17 cellular contexts compared by ENCODE assay signal in genomic region chr7:898855-899681, GRCh38. TPM values are rescaled to one million over a fixed set of nuclear protein-coding genes. Genes with fewer than 3 reads are reported as not detected.
DNase-seq lines count a peak whose midpoint lies in the region; ATAC-seq, FAIRE-seq and TF ChIP-seq lines count a peak whose summit lies in the region.
"Had no signal": no experiment of that assay in that cellular context is flagged by ENCODE, and none has a peak within 500 bp of the region (broad histone marks: within the 10 kb centered on the region; RNA-seq: fewer than 3 reads in every experiment).

No MANE protein-coding gene starts in this region.

- H4K5ac ChIP-seq in H9 (ENCODE audit: insufficient read length, low read depth, low read length) = no peak overlapping the region

- H2BK5ac ChIP-seq in H9 (ENCODE audit: insufficient read length, low read length) = no peak overlapping the region

- H3K4me1 ChIP-seq in H9 (ENCODE audit: insufficient read depth, low read length) (no peaks in the 10 kb centered on the region), Panc1 (ENCODE audit: control insufficient read depth, insufficient read depth, low read length) (peaks cover 12% of the 10 kb centered on the region), HepG2 (ENCODE audit: insufficient read depth, low read length) (peaks cover 16% of the 10 kb centered on the region), A673 (ENCODE audit: insufficient read depth, low read length, poor library complexity, severe bottlenecking) (peaks cover 8% of the 10 kb centered on the region)

- no peak overlapping the region for H3K14ac ChIP-seq in H9 (ENCODE audit: insufficient read depth, low read length)

- no peaks in the 10 kb centered on the region for H3K23me2 ChIP-seq in H9 (ENCODE audit: insufficient read length, low read depth, low read length, poor library complexity, severe bottlenecking)

- H3K27ac ChIP-seq in H9 (ENCODE audit: insufficient read length, low read depth, low read length) = no peak overlapping the region
- no peak overlapping the region for H3K27ac ChIP-seq in Panc1 (ENCODE audit: low read length)
- H3K27ac ChIP-seq in HepG2 (ENCODE audit: extremely low read length, insufficient read depth, low read length) = no peak overlapping the region
- H3K27ac ChIP-seq in A673 (ENCODE audit: low read depth, low read length, poor library complexity, severe bottlenecking) = no peak overlapping the region

- no peak overlapping the region for H3K4me3 Mint-ChIP-seq in H9
- H3K4me3 Mint-ChIP-seq in stimulated activated naive B cell treated with anti-CD40 and anti-IgM and Interleukin-4, amounts not matched to agents 10 μg/mL and 1 μg/mL and 100 μg/mL, for 72 hours = peak overlapping the region; percentile 25 to 36
- H3K4me3 Mint-ChIP-seq: CD14-positive monocyte had no signal

- no peak overlapping the region for H4K8ac ChIP-seq in H9 (replicated peaks; ENCODE audit: insufficient read length, low read depth, low read length)

- H3K4ac ChIP-seq in H9 (ENCODE audit: low read depth, low read length) = no peak overlapping the region

- H3K9me3 ChIP-seq in H9 (ENCODE audit: control insufficient read depth, low read depth, low read length) (no peaks in the 10 kb centered on the region), Panc1 (ENCODE audit: control insufficient read depth, insufficient read depth, low read depth, low read length) (no peaks in the 10 kb centered on the region), HepG2 (ENCODE audit: low read length) (no peaks in the 10 kb centered on the region), A673 (ENCODE audit: low read depth, low read length, poor library complexity, severe bottlenecking) (no peaks in the 10 kb centered on the region)
- H3K9me3 ChIP-seq: HAP-1 had no signal

- intact Hi-C loops in Panc1 (cut with micrococcal nuclease; ENCODE audit: unreplicated experiment) (no loop called here), HepG2 (cut with micrococcal nuclease; ENCODE audit: unreplicated experiment) (no loop called here), A673 (cut with micrococcal nuclease; ENCODE audit: unreplicated experiment) (no loop called here)

- H3K36me3 ChIP-seq in Panc1 (ENCODE audit: control insufficient read depth, insufficient read depth, low read length) (peaks cover 3% of the 10 kb centered on the region; the same call in 1 of the 2 replicates), HepG2 (replicated peaks in 1 of 2; ENCODE audit: control insufficient read depth in 1 of 2, insufficient read depth in 2 of 2, low read length in 2 of 2) (peaks cover 12 to 28% of the 10 kb centered on the region in 2 experiments; a peak in 4 of 5 replicates), A673 (ENCODE audit: insufficient read depth, low read length, poor library complexity, severe bottlenecking) (peaks cover 10% of the 10 kb centered on the region)

- H2AFZ ChIP-seq in H9 (ENCODE audit: low read length) (no peak overlapping the region), HepG2 (ENCODE audit: low read length) (no peak overlapping the region)

- no peak overlapping the region for H3K56ac ChIP-seq in H9 (ENCODE audit: insufficient read length, low read depth, low read length)

- H3K4me1 Mint-ChIP-seq in H9 = peaks cover 2 to 3% of the 10 kb centered on the region in 2 experiments; a peak in 1 of 4 replicates
- H3K4me1 Mint-ChIP-seq in stimulated activated naive B cell treated with anti-CD40 and anti-IgM and Interleukin-4, amounts not matched to agents 10 μg/mL and 1 μg/mL and 100 μg/mL, for 72 hours = peaks cover 0 to 6% of the 10 kb centered on the region in 2 donors

- TF ChIP-seq EP300 in HepG2 (IDR thresholded peaks at IDR 0.05; ENCODE audit: low read depth in 2 of 2, low read length in 2 of 2) (no peak), HepG2 (CRISPR knock-in tag; IDR thresholded peaks at IDR 0.05; ENCODE audit: borderline replicate concordance) (no peak)

- H4K91ac ChIP-seq in H9 (ENCODE audit: insufficient read length, low read depth, low read length) = no peak overlapping the region

- ATAC-seq in Panc1 (peak; percentile 26), HepG2 (no peak), GM21381 (IDR thresholded peaks at IDR 0.05; ENCODE audit: unreplicated experiment) (no peak), GM21447 (IDR thresholded peaks at IDR 0.05; ENCODE audit: unreplicated experiment) (no peak)
- no peak for ATAC-seq in stimulated activated naive B cell treated with anti-CD40 and anti-IgM and Interleukin-4, amounts not matched to agents 10 μg/mL and 1 μg/mL and 100 μg/mL, for 72 hours (replicated peaks)

- TF ChIP-seq CTCF in H9 (conservative IDR thresholded peaks at IDR 0.05) = no peak
- TF ChIP-seq CTCF in Panc1 (IDR thresholded peaks at IDR 0.05) = no peak
- TF ChIP-seq CTCF in HepG2 (CRISPR knock-in tag; IDR thresholded peaks at IDR 0.05) = no peak
- no peak for TF ChIP-seq CTCF in A673 (conservative IDR thresholded peaks at IDR 0.05; ENCODE audit: low read depth, low read length)

- H4K20me1 ChIP-seq in H9 (ENCODE audit: control insufficient read depth, insufficient read depth, insufficient read length) (no peaks in the 10 kb centered on the region), HepG2 (ENCODE audit: insufficient read depth, low read length) (no peaks in the 10 kb centered on the region)

- H2BK120ac ChIP-seq in H9 (ENCODE audit: low read depth, low read length, poor library complexity, severe bottlenecking) = no peak overlapping the region

- POLR2A ChIA-PET in Panc1 (lab: Charles Lee) = no interaction called here
- POLR2A ChIA-PET in HepG2 (lab: Yijun Ruan, JAX) = no interaction called here
- POLR2A ChIA-PET in A673 (lab: Charles Lee; ENCODE audit: low non-redundant PET) = no interaction called here

- no peak overlapping the region for H3K23ac ChIP-seq in H9 (ENCODE audit: insufficient read length, low read depth, low read length)

- no CpG with 5 or more reads among the region's 54 CpGs for WGBS in H9 (ENCODE audit: extremely low coverage, insufficient read length, low lambda C conversion rate)
- WGBS in HepG2 (ENCODE audit: low lambda C conversion rate) = 96% methylated on average over 17 of the region's 54 CpGs

- CTCF ChIA-PET in Panc1 (lab: Charles Lee) (no interaction called here), HepG2 (lab: Yijun Ruan, JAX; ENCODE audit: low intra/inter-chr PET ratio, low total read pairs) (no interaction called here), A673 (lab: Charles Lee) (no interaction called here)

- H2BK20ac ChIP-seq in H9 (ENCODE audit: low read depth, low read length, poor library complexity, severe bottlenecking) = no peak overlapping the region

- H3K79me1 ChIP-seq in H9 (ENCODE audit: insufficient read depth, low read depth, low read length, poor library complexity, severe bottlenecking) = no peaks in the 10 kb centered on the region

- in situ Hi-C loops in Panc1 (cut with HindIII; ENCODE audit: low pct_unique_long_range_greater_than_20kb, low sequenced_read_pairs) = no loop called here
- in situ Hi-C loops in HepG2 (cut with HindIII; ENCODE audit: extremely low pct_ligation_motif_present, low pct_unique_long_range_greater_than_20kb) = no loop called here

- H3K27ac Mint-ChIP-seq in H9 = peak overlapping the region in 1 of 3 experiments; percentile 44; a peak in 1 of 7 replicates
- no peak overlapping the region for H3K27ac Mint-ChIP-seq in stimulated activated naive B cell treated with anti-CD40 and anti-IgM and Interleukin-4, amounts not matched to agents 10 μg/mL and 1 μg/mL and 100 μg/mL, for 72 hours

- H3T11ph ChIP-seq in H9 (ENCODE audit: low read length) = no peak overlapping the region

- H3K4me2 ChIP-seq in H9 (ENCODE audit: insufficient read depth, insufficient read length, low read length) = no peak overlapping the region
- H3K4me2 ChIP-seq in HepG2 (ENCODE audit: low read depth, low read length) = no peak overlapping the region

- no peak overlapping the region for H2BK12ac ChIP-seq in H9 (ENCODE audit: insufficient read length, low read depth, low read length)

- H3K18ac ChIP-seq in H9 (ENCODE audit: insufficient read length, low read depth, low read length) = no peak overlapping the region

- no peak for TF ChIP-seq POLR2A in HepG2 (IDR thresholded peaks at IDR 0.05; ENCODE audit: insufficient read depth in 1 of 2, low read depth in 2 of 2, low read length in 2 of 2)

- H3K9me3 Mint-ChIP-seq in H9 = no peaks in the 10 kb centered on the region
- H3K9me3 Mint-ChIP-seq in stimulated activated naive B cell treated with anti-CD40 and anti-IgM and Interleukin-4, amounts not matched to agents 10 μg/mL and 1 μg/mL and 100 μg/mL, for 72 hours = no peaks in the 10 kb centered on the region

- no peak for TF ChIP-seq RAD21 in HepG2 (CRISPR knock-in tag; IDR thresholded peaks at IDR 0.05)

- H3K4me3 ChIP-seq in Panc1 (ENCODE audit: low read depth in 2 of 2, low read length in 2 of 2) (no peak overlapping the region), HepG2 (replicated peaks in 1 of 3; ENCODE audit: insufficient read depth in 1 of 3, low read depth in 2 of 3, low read length in 3 of 3) (no peak overlapping the region), A673 (ENCODE audit: low read depth, low read length, poor library complexity, severe bottlenecking) (no peak overlapping the region)
- H3K4me3 ChIP-seq: HAP-1 had no signal

- H3K27me3 Mint-ChIP-seq in H9 (ENCODE audit: low read depth) = peaks cover 6% of the 10 kb centered on the region
- peaks cover 9 to 11% of the 10 kb centered on the region in 2 donors for H3K27me3 Mint-ChIP-seq in stimulated activated naive B cell treated with anti-CD40 and anti-IgM and Interleukin-4, amounts not matched to agents 10 μg/mL and 1 μg/mL and 100 μg/mL, for 72 hours

- H2BK15ac ChIP-seq in H9 (ENCODE audit: low read depth, low read length) = no peak overlapping the region

- no peaks in the 10 kb centered on the region for H3K27me3 ChIP-seq in H9 (ENCODE audit: insufficient read depth, low read length)
- H3K27me3 ChIP-seq in Panc1 (ENCODE audit: control insufficient read depth, insufficient read depth, low read length) = no peaks in the 10 kb centered on the region
- no peaks in the 10 kb centered on the region for H3K27me3 ChIP-seq in HepG2 (ENCODE audit: control insufficient read depth in 1 of 2, insufficient read depth in 2 of 2, low read length in 2 of 2)
- H3K27me3 ChIP-seq in A673 (replicated peaks; ENCODE audit: insufficient read depth, low read depth, low read length, poor library complexity) = no peaks in the 10 kb centered on the region

- BruUV-seq in Panc1 (replicated peaks; lab: Mats Ljungman, UMichigan) (no TSS peak), HepG2 (replicated peaks; lab: Mats Ljungman, UMichigan) (no TSS peak), A673 (replicated peaks; lab: Mats Ljungman, UMichigan) (no TSS peak)

- H3K9ac ChIP-seq in H9 (ENCODE audit: extremely low read depth, insufficient read length, low read length) (no peak overlapping the region), HepG2 (ENCODE audit: insufficient read depth, low read depth, low read length) (no peak overlapping the region)

- FAIRE-seq in HepG2 (lab: Jason Lieb, UNC) = no peak

- H3K79me2 ChIP-seq in H9 (ENCODE audit: insufficient read depth, low read length) = no peaks in the 10 kb centered on the region
- H3K79me2 ChIP-seq in HepG2 (ENCODE audit: insufficient read depth, low read length) = no peaks in the 10 kb centered on the region

- DNase-seq in H9 = peak; percentile 55
- no peak for DNase-seq in Panc1 (ENCODE audit: low read depth, low spot score)
- DNase-seq in HepG2 (ENCODE audit: low spot score) = no peak
- DNase-seq in stimulated activated naive B cell treated with anti-CD40 and anti-IgM and Interleukin-4, amounts not matched to agents 10 μg/mL and 1 μg/mL and 100 μg/mL, for 72 hours = no peak
- no peak for DNase-seq in A673 (ENCODE audit: low spot score)
- DNase-seq: DMS 273 treated with DMSO at 0.1 percent for 48 hours, DND-41, KBM-7, NCI-H1694 treated with DMSO at 0.1 percent for 48 hours, NCI-H2107, NCI-H510A, NCI-H748 treated with DMSO at 0.1 percent for 48 hours, SIG-M5 had no signal

- peaks cover 7 to 28% (median 26%) of the 10 kb centered on the region in 3 experiments for H3K36me3 Mint-ChIP-seq in H9 (ENCODE audit: insufficient read depth in 1 of 3, low read depth in 3 of 3)
- peaks cover 51 to 68% of the 10 kb centered on the region in 2 donors for H3K36me3 Mint-ChIP-seq in stimulated activated naive B cell treated with anti-CD40 and anti-IgM and Interleukin-4, amounts not matched to agents 10 μg/mL and 1 μg/mL and 100 μg/mL, for 72 hours

- H2AK5ac ChIP-seq in H9 (ENCODE audit: insufficient read length, low read length) = no peak overlapping the region

RNA-seq across cellular contexts. Expression of gene GET4, which starts 22.7 kb away (rescaled TPM):
- 70.2 and 75.1 TPM in 2 replicates for total RNA-seq in H9 (2021)
- 90.9 TPM for total RNA-seq in Panc1 (2021; ENCODE audit: unreplicated experiment)
- 99.5 TPM for polyA plus RNA-seq in Panc1 (2012; ENCODE audit: insufficient read length)
- 28.2 and 31.6 TPM in 2 replicates for total RNA-seq in HepG2 (2016; rRNA removed; fragmentation: Illumina TruSeq; extraction: Trizol)
- 7.8 and 8.0 TPM in 2 replicates for total RNA-seq in HepG2 (2016; cell fraction: cytosol; rRNA removed; fragmentation: Illumina TruSeq; extraction: Trizol; ENCODE audit: low read depth)
- total RNA-seq in HepG2 (2016; cell fraction: insoluble cytoplasmic fraction; rRNA removed; fragmentation: Illumina TruSeq; extraction: Trizol) = 27.8 and 31.5 TPM in 2 replicates
- 18.9 and 22.1 TPM in 2 replicates for total RNA-seq in HepG2 (2016; cell fraction: membrane; rRNA removed; fragmentation: Illumina TruSeq; extraction: Trizol)
- total RNA-seq in HepG2 (2016; cell fraction: nucleus; rRNA removed; fragmentation: Illumina TruSeq; extraction: Trizol) = 26.6 and 28.2 TPM in 2 replicates
- 35.2 and 44.4 TPM in 2 replicates for polyA plus RNA-seq in HepG2 (2011; rRNA removed)
- polyA plus RNA-seq in HepG2 (2011; cell fraction: cytosol; rRNA removed) = 32.6 and 49.3 TPM in 2 replicates
- 186 and 201 TPM in 2 replicates for polyA plus RNA-seq in HepG2 (2011; cell fraction: nucleus; rRNA removed)
- polyA plus RNA-seq in HepG2 (2012) = 33.0 and 39.4 TPM in 2 replicates
- 13.8 and 16.4 TPM in 2 replicates for polyA plus RNA-seq in HepG2 (2016; cell fraction: cytosol; fragmentation: Illumina TruSeq; extraction: Trizol; ENCODE audit: low read depth)
- polyA plus RNA-seq in HepG2 (2016; cell fraction: insoluble cytoplasmic fraction; fragmentation: Illumina TruSeq; extraction: Trizol; ENCODE audit: low read depth) = 49.1 and 51.2 TPM in 2 replicates
- polyA plus RNA-seq in HepG2 (2016; cell fraction: membrane; fragmentation: Illumina TruSeq; extraction: Trizol; ENCODE audit: low read depth) = 21.9 and 26.3 TPM in 2 replicates
- 111 and 112 TPM in 2 replicates for polyA plus RNA-seq in HepG2 (2016; cell fraction: nucleus; fragmentation: Illumina TruSeq; extraction: Trizol; ENCODE audit: insufficient read depth, low read depth)
- polyA minus RNA-seq in HepG2 (2011; rRNA and poly(A)+ RNA removed; ENCODE audit: low replicate concordance) = 16.3 and 17.4 TPM in 2 replicates
- 9.7 and 12.6 TPM in 2 replicates for polyA minus RNA-seq in HepG2 (2011; cell fraction: cytosol; rRNA and poly(A)+ RNA removed)
- polyA minus RNA-seq in HepG2 (2011; cell fraction: nucleus; rRNA and poly(A)+ RNA removed) = 19.2 and 26.4 TPM in 2 replicates
- 49.7 and 51.9 TPM in 2 replicates for total RNA-seq in A673 (2021)

RNA-seq across cellular contexts. Expression of gene ADAP1, which starts 55.4 kb away (rescaled TPM):
- total RNA-seq in H9 (2021) (6.2 and 6.8 TPM in 2 replicates), Panc1 (2021; ENCODE audit: unreplicated experiment) (3.1 TPM), HepG2 (2016; rRNA removed; fragmentation: Illumina TruSeq; extraction: Trizol) (18.3 and 24.6 TPM in 2 replicates), A673 (2021) (16.4 and 18.6 TPM in 2 replicates)
- polyA plus RNA-seq in Panc1 (2012; ENCODE audit: insufficient read length) = 3.2 TPM
- total RNA-seq in HepG2 (2016; cell fraction: cytosol; rRNA removed; fragmentation: Illumina TruSeq; extraction: Trizol; ENCODE audit: low read depth) = 23.5 and 25.0 TPM in 2 replicates
- total RNA-seq in HepG2 (2016; cell fraction: insoluble cytoplasmic fraction; rRNA removed; fragmentation: Illumina TruSeq; extraction: Trizol) = 16.6 and 27.2 TPM in 2 replicates
- 46.3 and 47.4 TPM in 2 replicates for total RNA-seq in HepG2 (2016; cell fraction: membrane; rRNA removed; fragmentation: Illumina TruSeq; extraction: Trizol)
- 13.2 TPM in 2 replicates for total RNA-seq in HepG2 (2016; cell fraction: nucleus; rRNA removed; fragmentation: Illumina TruSeq; extraction: Trizol)
- polyA plus RNA-seq in HepG2 (2011; rRNA removed) = 10.5 and 15.0 TPM in 2 replicates
- 11.8 and 14.5 TPM in 2 replicates for polyA plus RNA-seq in HepG2 (2011; cell fraction: cytosol; rRNA removed)
- polyA plus RNA-seq in HepG2 (2011; cell fraction: nucleus; rRNA removed) = 19.8 and 24.0 TPM in 2 replicates
- polyA plus RNA-seq in HepG2 (2012) = 15.3 and 21.4 TPM in 2 replicates
- 24.2 and 28.1 TPM in 2 replicates for polyA plus RNA-seq in HepG2 (2016; cell fraction: cytosol; fragmentation: Illumina TruSeq; extraction: Trizol; ENCODE audit: low read depth)
- 17.0 and 28.9 TPM in 2 replicates for polyA plus RNA-seq in HepG2 (2016; cell fraction: insoluble cytoplasmic fraction; fragmentation: Illumina TruSeq; extraction: Trizol; ENCODE audit: low read depth)
- 45.2 and 45.4 TPM in 2 replicates for polyA plus RNA-seq in HepG2 (2016; cell fraction: membrane; fragmentation: Illumina TruSeq; extraction: Trizol; ENCODE audit: low read depth)
- polyA plus RNA-seq in HepG2 (2016; cell fraction: nucleus; fragmentation: Illumina TruSeq; extraction: Trizol; ENCODE audit: insufficient read depth, low read depth) = 26.8 and 30.8 TPM in 2 replicates
- 3.5 and 14.9 TPM in 2 replicates for polyA minus RNA-seq in HepG2 (2011; rRNA and poly(A)+ RNA removed; ENCODE audit: low replicate concordance)
- 7.5 and 11.2 TPM in 2 replicates for polyA minus RNA-seq in HepG2 (2011; cell fraction: cytosol; rRNA and poly(A)+ RNA removed)
- polyA minus RNA-seq in HepG2 (2011; cell fraction: nucleus; rRNA and poly(A)+ RNA removed) = 5.2 and 7.6 TPM in 2 replicates

Comparison
In these comparisons a context has a peak if more than half of its experiments do, and no peak if none do; other contexts are left out.
1. H3K4me3 Mint-ChIP-seq: peak in stimulated activated naive B cell treated with anti-CD40 and anti-IgM and Interleukin-4, amounts not matched to agents 10 μg/mL and 1 μg/mL and 100 μg/mL, for 72 hours (2 of 2); none in H9 (0 of 2).